In genomic region chr17:50064253-50064991, GRCh38 we compare ENCODE assay signal across 9 cellular contexts. TPM values are rescaled to one million over a fixed set of nuclear protein-coding genes. Genes with fewer than 3 reads are reported as not detected.
A peak's percentile ranks its signal among the peaks of the same experiment; 100 is the strongest.
DNase-seq lines count a peak whose midpoint lies in the region; ATAC-seq and TF ChIP-seq lines count a peak whose summit lies in the region.
"Had no signal": no experiment of that assay in that cellular context is flagged by ENCODE, and none has a peak within 500 bp of the region (broad histone marks: within the 10 kb centered on the region; RNA-seq: fewer than 3 reads in every experiment).

No MANE protein-coding gene starts in this region.

- no peaks in the 10 kb centered on the region for H3K36me3 Mint-ChIP-seq in activated CD4-positive, alpha-beta T cell treated with anti-CD3 and anti-CD28 coated beads, Interleukin-2, amount 10 ng/mL, durations not matched to agents 7 days and 5 days (ENCODE audit: low read depth)

- H3K27me3 Mint-ChIP-seq in activated CD4-positive, alpha-beta T cell treated with anti-CD3 and anti-CD28 coated beads, Interleukin-2, amount 10 ng/mL, durations not matched to agents 7 days and 5 days: no peaks in the 10 kb centered on the region

- TF ChIP-seq CTCF in Panc1 (IDR thresholded peaks at IDR 0.05): no peak

- no TSS peak for BruUV-seq in Panc1 (replicated peaks; lab: Mats Ljungman, UMichigan)

- peak overlapping the region; percentile 99 for H3K27ac ChIP-seq in Panc1 (ENCODE audit: low read length)

- H3K9me3 ChIP-seq in Panc1 (ENCODE audit: control insufficient read depth, insufficient read depth, low read depth, low read length): no peaks in the 10 kb centered on the region

- H3K27me3 ChIP-seq in Panc1 (ENCODE audit: control insufficient read depth, insufficient read depth, low read length): no peaks in the 10 kb centered on the region

- DNase-seq in AG08396 (ENCODE audit: low spot score) (peak; percentile 88), Panc1 (ENCODE audit: low read depth, low spot score) (peak; percentile 87), occipital lobe (lab: John Stamatoyannopoulos, UW) (peak; percentile 60), cerebellar nuclear complex (lab: John Stamatoyannopoulos, UW) (no peak)
- no peak for DNase-seq in activated CD4-positive, alpha-beta T cell treated with anti-CD3 and anti-CD28 coated beads, Interleukin-2, amount 10 ng/mL, durations not matched to agents 7 days and 5 days
- DNase-seq: DND-41 had no signal

- H3K4me3 Mint-ChIP-seq in activated CD4-positive, alpha-beta T cell treated with anti-CD3 and anti-CD28 coated beads, Interleukin-2, amount 10 ng/mL, durations not matched to agents 7 days and 5 days: no peak overlapping the region

- peak; percentile 77 for ATAC-seq in Panc1
- peak; percentile 65 for ATAC-seq in esophagus mucosa
- ATAC-seq in HG03439 (IDR thresholded peaks at IDR 0.05; ENCODE audit: unreplicated experiment): no peak
- no peak for ATAC-seq in GM18907 (IDR thresholded peaks at IDR 0.05; ENCODE audit: unreplicated experiment)

- H3K4me1 Mint-ChIP-seq in activated CD4-positive, alpha-beta T cell treated with anti-CD3 and anti-CD28 coated beads, Interleukin-2, amount 10 ng/mL, durations not matched to agents 7 days and 5 days: no peaks in the 10 kb centered on the region

- in situ Hi-C loops in Panc1 (cut with HindIII; ENCODE audit: low pct_unique_long_range_greater_than_20kb, low sequenced_read_pairs): no loop called here

- H3K4me3 ChIP-seq in Panc1 (ENCODE audit: low read depth in 2 of 2, low read length in 2 of 2): peak overlapping the region in 1 of 2 experiments; percentile 9; a peak in 2 of 4 replicates

- H3K36me3 ChIP-seq in Panc1 (ENCODE audit: control insufficient read depth, insufficient read depth, low read length): peaks cover 16% of the 10 kb centered on the region

- no peaks in the 10 kb centered on the region for H3K9me3 Mint-ChIP-seq in activated CD4-positive, alpha-beta T cell treated with anti-CD3 and anti-CD28 coated beads, Interleukin-2, amount 10 ng/mL, durations not matched to agents 7 days and 5 days

- H3K4me1 ChIP-seq in Panc1 (ENCODE audit: control insufficient read depth, insufficient read depth, low read length): peaks cover 73% of the 10 kb centered on the region

- CTCF ChIA-PET in Panc1 (lab: Charles Lee): interaction anchor here (0.5 to 1.1 kb wide), 4 partner anchors 15 to 650 kb away, joined by 3 to 10 read pairs (median 4); partner anchors contain the start of gene PHB1
- CTCF ChIA-PET in activated CD4-positive, alpha-beta T cell treated with anti-CD3 and anti-CD28 coated beads, Interleukin-2, amount 10 ng/mL, durations not matched to agents 7 days and 5 days (lab: Charles Lee): interaction anchor here (0.7 to 2.4 kb wide), 5 partner anchors 8 to 100 kb away, joined by 3 to 7 read pairs (median 3); partner anchors contain the start of gene ITGA3

- no peak overlapping the region for H3K27ac Mint-ChIP-seq in activated CD4-positive, alpha-beta T cell treated with anti-CD3 and anti-CD28 coated beads, Interleukin-2, amount 10 ng/mL, durations not matched to agents 7 days and 5 days

- POLR2A ChIA-PET in Panc1 (lab: Charles Lee): interaction anchor here (0.6 kb wide), 3 partner anchors 8 to 1815 kb away, joined by 3 to 12 read pairs (median 3); no protein-coding TSS in a partner anchor
- POLR2A ChIA-PET in activated CD4-positive, alpha-beta T cell treated with anti-CD3 and anti-CD28 coated beads, Interleukin-2, amount 10 ng/mL, durations not matched to agents 7 days and 5 days (lab: Charles Lee): no interaction called here

- intact Hi-C loops in Panc1 (cut with micrococcal nuclease; ENCODE audit: unreplicated experiment): no loop called here

RNA-seq across cellular contexts. Expression of gene ITGA3, which starts 8.5 kb away (rescaled TPM):
- 439 TPM for total RNA-seq in Panc1 (2021; ENCODE audit: unreplicated experiment)
- polyA plus RNA-seq in Panc1 (2012; ENCODE audit: insufficient read length): 291 TPM
- total RNA-seq in esophagus mucosa: 83.1 TPM
- total RNA-seq in occipital lobe: 23.2 TPM
- total RNA-seq in activated CD4-positive, alpha-beta T cell treated with anti-CD3 and anti-CD28 coated beads, Interleukin-2, amount 10 ng/mL, durations not matched to agents 7 days and 5 days: 1 to 10 TPM; 5.8 to 7.9 TPM

RNA-seq across cellular contexts. Expression of gene PDK2, which starts 30.7 kb away (rescaled TPM):
- total RNA-seq in Panc1 (2021; ENCODE audit: unreplicated experiment) (46.0 TPM), esophagus mucosa (13.6 TPM), occipital lobe (9.0 TPM)
- 79.3 TPM for polyA plus RNA-seq in Panc1 (2012; ENCODE audit: insufficient read length)
- total RNA-seq in activated CD4-positive, alpha-beta T cell treated with anti-CD3 and anti-CD28 coated beads, Interleukin-2, amount 10 ng/mL, durations not matched to agents 7 days and 5 days: 10 to 100 TPM; 29.4 to 31.3 TPM

Comparison
In these comparisons a context has a peak if more than half of its experiments do, and no peak if none do; other contexts are left out.
1. DNase-seq: peak in AG08396 (single experiment), Panc1 (single experiment) and occipital lobe (single experiment); none in activated CD4-positive, alpha-beta T cell treated with anti-CD3 and anti-CD28 coated beads, Interleukin-2, amount 10 ng/mL, durations not matched to agents 7 days and 5 days (single experiment) and cerebellar nuclear complex (0 of 2).
2. ATAC-seq: peak in Panc1 (single experiment) and esophagus mucosa (single experiment); none in HG03439 (single experiment) and GM18907 (single experiment).